ENCODE assay signal across 31 cellular contexts in the genomic region with DNA sequence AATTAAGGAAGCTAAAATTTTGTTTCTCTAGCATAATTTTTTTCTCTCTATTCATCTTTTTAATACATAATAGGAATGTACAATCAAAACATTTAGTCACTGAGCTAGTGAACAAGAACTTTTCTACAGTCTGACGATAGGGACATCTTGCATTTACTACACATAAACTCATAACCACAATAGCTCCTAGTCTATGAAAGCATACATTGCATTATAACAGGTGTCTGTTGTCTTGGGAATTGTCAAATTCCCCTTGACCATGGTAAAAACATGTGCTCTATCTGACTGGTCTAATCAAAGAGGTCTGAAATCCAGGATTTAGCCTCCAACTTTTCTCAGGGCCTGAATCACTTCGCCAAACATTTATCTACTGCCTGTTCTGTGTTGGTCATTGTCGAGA.
"Had no signal": no experiment of that assay in that cellular context is flagged by ENCODE, and none has a peak within 500 bp of the region (broad histone marks: within the 10 kb centered on the region; RNA-seq: fewer than 3 reads in every experiment).

No MANE protein-coding gene starts in this region.

- H3K27ac ChIP-seq: brain microvascular endothelial cell, KMS-11, Peyer's patch, VCaP had no signal

- H3K9me3 ChIP-seq: Peyer's patch had no signal

- H3K36me3 ChIP-seq: brain microvascular endothelial cell, Peyer's patch had no signal

- H3K4me1 ChIP-seq: Peyer's patch had no signal

- H3K4me2 ChIP-seq: KMS-11 had no signal

- DNase-seq: activated B cell treated with CpG ODN at 0.5 μM for 24 hours; activated CD4-positive, alpha-beta memory T cell treated with anti-CD3 and anti-CD28 coated beads for 36 hours; activated CD4-positive, alpha-beta T cell treated with anti-CD3 and anti-CD28 coated beads for 4 hours; activated CD4-positive, alpha-beta T cell treated with anti-CD3 and anti-CD28 coated beads, Interleukin-2, amount 50 U/mL, for 1 hour; activated CD4-positive, CD25-positive, alpha-beta regulatory T cell treated with anti-CD3 and anti-CD28 coated beads, Interleukin-2, amount 50 U/mL, for 72 hours; activated CD8-positive, alpha-beta memory T cell treated with anti-CD3 and anti-CD28 coated beads, Interleukin-2, amount 50 U/mL, for 4 hours; activated gamma-delta T cell treated with Interleukin-2 at 50 U/mL for 16 hours; activated naive CD4-positive, alpha-beta T cell treated with anti-CD3 and anti-CD28 coated beads for 36 hours; activated T-cell treated with anti-CD3 and anti-CD28 coated beads for 4 hours; activated T-cell treated with anti-CD3 and anti-CD28 coated beads, Interleukin-2, amount 50 U/mL, for 4 hours; aorta; brain microvascular endothelial cell; central memory CD4-positive, alpha-beta T cell; NCI-H1048; NCI-H1105 treated with DMSO at 0.1 percent for 48 hours; NCI-H1436; NCI-H1694; NCI-H2029; NCI-H345; NCI-H524 treated with DMSO at 0.1 percent for 48 hours; PC-3; Peyer's patch; RPMI8226; SIG-M5; T-helper 1 cell; T-helper 2 cell; T-helper 9 cell had no signal

- H3K27me3 ChIP-seq: brain microvascular endothelial cell, Peyer's patch had no signal

- H3K4me3 ChIP-seq: Peyer's patch had no signal

- ATAC-seq: activated naive CD4-positive, alpha-beta T cell treated with anti-CD3 and anti-CD28 coated beads, Interleukin-2, amount 50 U/mL, for 72 hours; activated T-cell treated with anti-CD3 and anti-CD28 coated beads, Interleukin-2, amount 50 U/mL, for 4 hours; PC-3; SK-N-SH treated with all-trans-retinoic acid at 6 μM for 48 hours had no signal
